In genomic region chr11:29251738-29252137, GRCh38 we compare ENCODE assay signal across 15 cellular contexts.
DNase-seq lines count a peak whose midpoint lies in the region; ATAC-seq and TF ChIP-seq lines count a peak whose summit lies in the region.
"Had no signal": no experiment of that assay in that cellular context is flagged by ENCODE, and none has a peak within 500 bp of the region (broad histone marks: within the 10 kb centered on the region; RNA-seq: fewer than 3 reads in every experiment).

No MANE protein-coding gene starts in this region.

- H3K4me3 ChIP-seq in right lobe of liver = no peak overlapping the region
- H3K4me3 ChIP-seq: SJSA1, upper lobe of right lung had no signal

- intact Hi-C loops in right lobe of liver (cut with DNase I) = no loop called here

- H3K27ac ChIP-seq in right lobe of liver = no peak overlapping the region
- H3K27ac ChIP-seq: SJSA1, upper lobe of right lung had no signal

- no peak for TF ChIP-seq CTCF in right lobe of liver (IDR thresholded peaks at IDR 0.05)

- H3K27me3 ChIP-seq in right lobe of liver = no peaks in the 10 kb centered on the region
- H3K27me3 ChIP-seq: SJSA1, upper lobe of right lung had no signal

- DNase-seq in RPMI8226 (peak; percentile 6), superior temporal gyrus (ENCODE audit: extremely low spot score) (no peak), left lobe of liver (ENCODE audit: low spot score) (no peak), right lobe of liver (no peak), HEK293T (ENCODE audit: extremely low spot score) (no peak)
- DNase-seq: activated CD4-positive, alpha-beta T cell treated with anti-CD3 and anti-CD28 coated beads for 48 hours; activated gamma-delta T cell treated with Interleukin-2 at 50 U/mL for 16 hours; CD4-positive, alpha-beta memory T cell; KG1; upper lobe of right lung had no signal

- WGBS in right lobe of liver (ENCODE audit: insufficient coverage, low coverage, low lambda C conversion rate, missing lambda C conversion rate) = 65% methylated on average over 4 of the region's 4 CpGs

- ATAC-seq in GM18907 (IDR thresholded peaks at IDR 0.05; ENCODE audit: unreplicated experiment) (peak; percentile 88), HG02588 (IDR thresholded peaks at IDR 0.05; ENCODE audit: unreplicated experiment) (peak; percentile 71), HG03442 (IDR thresholded peaks at IDR 0.05; ENCODE audit: unreplicated experiment) (peak; percentile 84), left lobe of liver (no peak), right lobe of liver (no peak)
- ATAC-seq: sciatic nerve, upper lobe of right lung had no signal

- POLR2A ChIA-PET in HEK293T (lab: Yijun Ruan, JAX) = no interaction called here

- no peaks in the 10 kb centered on the region for H3K4me1 ChIP-seq in right lobe of liver
- H3K4me1 ChIP-seq: SJSA1, upper lobe of right lung had no signal

- no peak for TF ChIP-seq POLR2A in right lobe of liver (IDR thresholded peaks at IDR 0.05)

- CTCF ChIA-PET in HEK293T (lab: Yijun Ruan, JAX) = no interaction called here

- no peaks in the 10 kb centered on the region for H3K36me3 ChIP-seq in right lobe of liver
- H3K36me3 ChIP-seq: SJSA1, upper lobe of right lung had no signal

- no peaks in the 10 kb centered on the region for H3K9me3 ChIP-seq in right lobe of liver
- H3K9me3 ChIP-seq: SJSA1, upper lobe of right lung had no signal

TF ChIP-seq in HEK293T, 16 proteins besides CTCF, POLR2A, EP300 and RAD21:
- TF ChIP-seq PKNOX1 (IDR thresholded peaks at IDR 0.05) (no peak), SUZ12 (IDR thresholded peaks at IDR 0.05) (no peak), LEF1 (IDR thresholded peaks at IDR 0.05; ENCODE audit: borderline replicate concordance) (no peak), FOXM1 (IDR thresholded peaks at IDR 0.05; ENCODE audit: borderline replicate concordance) (no peak), TARDBP (IDR thresholded peaks at IDR 0.05) (no peak), FOXK2 (IDR thresholded peaks at IDR 0.05) (no peak), ZNF384 (IDR thresholded peaks at IDR 0.05) (no peak), FOXA1 (IDR thresholded peaks at IDR 0.05) (no peak), CTBP1 (IDR thresholded peaks at IDR 0.05; ENCODE audit: borderline replicate concordance) (no peak), NFRKB (IDR thresholded peaks at IDR 0.05) (no peak), SP1 (IDR thresholded peaks at IDR 0.05) (no peak), ELF4 (IDR thresholded peaks at IDR 0.05) (no peak), ARNT (IDR thresholded peaks at IDR 0.05) (no peak), L3MBTL2 (conservative IDR thresholded peaks at IDR 0.05) (no peak), HDGF (IDR thresholded peaks at IDR 0.05; ENCODE audit: borderline replicate concordance) (no peak), BHLHE40 (IDR thresholded peaks at IDR 0.05; ENCODE audit: borderline replicate concordance) (no peak)

Comparison
In these comparisons a context has a peak if more than half of its experiments do, and no peak if none do; other contexts are left out.
1. ATAC-seq: peak in GM18907 (single experiment), HG02588 (single experiment) and HG03442 (single experiment); none in left lobe of liver (single experiment) and right lobe of liver (0 of 4).